21 cellular contexts compared by ENCODE assay signal in genomic region chr3:139764069-139764905, GRCh38.
DNase-seq lines count a peak whose midpoint lies in the region; ATAC-seq, FAIRE-seq and TF ChIP-seq lines count a peak whose summit lies in the region.
"Had no signal": no experiment of that assay in that cellular context is flagged by ENCODE, and none has a peak within 500 bp of the region (broad histone marks: within the 10 kb centered on the region; RNA-seq: fewer than 3 reads in every experiment).

No MANE protein-coding gene starts in this region.

- no peaks in the 10 kb centered on the region for H4K20me1 ChIP-seq in smooth muscle cell (ENCODE audit: low read depth)

- H3K4me3 Mint-ChIP-seq in activated CD8-positive, alpha-beta T cell treated with anti-CD3 and anti-CD28 coated beads for 36 hours = no peak overlapping the region
- H3K4me3 Mint-ChIP-seq in activated CD8-positive, alpha-beta T cell treated with anti-CD3 and anti-CD28 coated beads, Interleukin-2, amount 10 ng/mL, durations not matched to agents 7 days and 5 days = no peak overlapping the region
- no peak overlapping the region for H3K4me3 Mint-ChIP-seq in effector memory CD8-positive, alpha-beta T cell
- H3K4me3 Mint-ChIP-seq: activated naive CD4-positive, alpha-beta T cell treated with anti-CD3 and anti-CD28 coated beads, Interleukin-2, amount 10 ng/mL, durations not matched to agents 7 days and 5 days; brain; memory B cell; nephron progenitor cell; stimulated activated memory B cell treated with anti-CD40 and anti-IgM and Interleukin-4, amounts not matched to agents 10 μg/mL and 1 μg/mL and 100 μg/mL, for 72 hours had no signal

- TF ChIP-seq CTCF in activated CD8-positive, alpha-beta T cell treated with anti-CD3 and anti-CD28 coated beads for 36 hours (IDR thresholded peaks at IDR 0.05) = no peak
- no peak for TF ChIP-seq CTCF in smooth muscle cell (IDR thresholded peaks at IDR 0.05; ENCODE audit: borderline replicate concordance, insufficient read depth, poor library complexity, severe bottlenecking)
- no peak for TF ChIP-seq CTCF in D721Med (IDR thresholded peaks at IDR 0.05; ENCODE audit: insufficient read depth, missing control alignments)
- no peak for TF ChIP-seq CTCF in psoas muscle (IDR thresholded peaks at IDR 0.05)

- intact Hi-C loops in activated CD8-positive, alpha-beta T cell treated with anti-CD3 and anti-CD28 coated beads for 36 hours (cut with micrococcal nuclease) = no loop called here
- intact Hi-C loops in left ventricle myocardium superior (cut with micrococcal nuclease) (no loop called here), psoas muscle (cut with DNase I) (no loop called here)

- H3K4me1 ChIP-seq in adipocyte (ENCODE audit: control insufficient read depth, insufficient read depth, low read length) (peaks cover 33% of the 10 kb centered on the region), smooth muscle cell (ENCODE audit: low read depth) (no peaks in the 10 kb centered on the region), psoas muscle (no peaks in the 10 kb centered on the region)
- H3K4me1 ChIP-seq: A549, thyroid gland had no signal

- no peak overlapping the region for H3K27ac Mint-ChIP-seq in activated CD8-positive, alpha-beta T cell treated with anti-CD3 and anti-CD28 coated beads for 36 hours
- H3K27ac Mint-ChIP-seq in activated CD8-positive, alpha-beta T cell treated with anti-CD3 and anti-CD28 coated beads, Interleukin-2, amount 10 ng/mL, durations not matched to agents 7 days and 5 days = no peak overlapping the region
- no peak overlapping the region for H3K27ac Mint-ChIP-seq in effector memory CD8-positive, alpha-beta T cell
- H3K27ac Mint-ChIP-seq: activated naive CD4-positive, alpha-beta T cell treated with anti-CD3 and anti-CD28 coated beads, Interleukin-2, amount 10 ng/mL, durations not matched to agents 7 days and 5 days; brain; memory B cell; nephron progenitor cell; stimulated activated memory B cell treated with anti-CD40 and anti-IgM and Interleukin-4, amounts not matched to agents 10 μg/mL and 1 μg/mL and 100 μg/mL, for 72 hours had no signal

- H2AFZ ChIP-seq in smooth muscle cell (ENCODE audit: low read depth) = no peak overlapping the region

- H3K4me1 Mint-ChIP-seq in activated CD8-positive, alpha-beta T cell treated with anti-CD3 and anti-CD28 coated beads for 36 hours (ENCODE audit: low read depth) = peaks cover 8% of the 10 kb centered on the region
- no peaks in the 10 kb centered on the region for H3K4me1 Mint-ChIP-seq in activated CD8-positive, alpha-beta T cell treated with anti-CD3 and anti-CD28 coated beads, Interleukin-2, amount 10 ng/mL, durations not matched to agents 7 days and 5 days (ENCODE audit: low read depth)
- no peaks in the 10 kb centered on the region for H3K4me1 Mint-ChIP-seq in effector memory CD8-positive, alpha-beta T cell (ENCODE audit: low read depth in 2 of 2)
- H3K4me1 Mint-ChIP-seq: activated naive CD4-positive, alpha-beta T cell treated with anti-CD3 and anti-CD28 coated beads, Interleukin-2, amount 10 ng/mL, durations not matched to agents 7 days and 5 days; brain; stimulated activated memory B cell treated with anti-CD40 and anti-IgM and Interleukin-4, amounts not matched to agents 10 μg/mL and 1 μg/mL and 100 μg/mL, for 72 hours had no signal

- H3K4me3 ChIP-seq in adipocyte (ENCODE audit: low read length) = no peak overlapping the region
- no peak overlapping the region for H3K4me3 ChIP-seq in smooth muscle cell
- H3K4me3 ChIP-seq in psoas muscle = no peak overlapping the region
- H3K4me3 ChIP-seq: A549, thyroid gland had no signal

- FAIRE-seq in D721Med (lab: Jason Lieb, UNC) = no peak
- FAIRE-seq: A549, islet of Langerhans had no signal

- no peak overlapping the region for H3K9ac ChIP-seq in adipocyte (ENCODE audit: low read length)
- H3K9ac ChIP-seq in smooth muscle cell (ENCODE audit: low read depth) = no peak overlapping the region

- H3K4me2 ChIP-seq in smooth muscle cell = peak overlapping the region; percentile 2
- H3K4me2 ChIP-seq: A549 had no signal

- H3K36me3 ChIP-seq in adipocyte (ENCODE audit: control insufficient read depth, insufficient read depth, low read length, severe bottlenecking) = no peaks in the 10 kb centered on the region
- H3K36me3 ChIP-seq in smooth muscle cell (ENCODE audit: low read depth) = no peaks in the 10 kb centered on the region
- H3K36me3 ChIP-seq in psoas muscle (ENCODE audit: insufficient read depth in 1 of 2, low read depth in 1 of 2) = no peaks in the 10 kb centered on the region
- H3K36me3 ChIP-seq: thyroid gland had no signal

- POLR2A ChIA-PET in activated CD8-positive, alpha-beta T cell treated with anti-CD3 and anti-CD28 coated beads for 36 hours (lab: Charles Lee) = no interaction called here
- POLR2A ChIA-PET in activated CD8-positive, alpha-beta T cell treated with anti-CD3 and anti-CD28 coated beads, Interleukin-2, amount 10 ng/mL, durations not matched to agents 7 days and 5 days (lab: Charles Lee) = no interaction called here

- WGBS in smooth muscle cell (ENCODE audit: low lambda C conversion rate) = 59% methylated on average over 7 of the region's 7 CpGs
- WGBS in psoas muscle, 3 donors = 41 to 48% (median 42%) methylated on average over 7 of the region's 7 CpGs

- H3K27ac ChIP-seq in smooth muscle cell (ENCODE audit: low read depth) (peak overlapping the region; percentile 9), psoas muscle (no peak overlapping the region)
- H3K27ac ChIP-seq: A549, thyroid gland had no signal

- ATAC-seq in activated CD8-positive, alpha-beta T cell treated with anti-CD3 and anti-CD28 coated beads for 36 hours = peak; percentile 39
- no peak for ATAC-seq in activated CD8-positive, alpha-beta T cell treated with anti-CD3 and anti-CD28 coated beads, Interleukin-2, amount 10 ng/mL, durations not matched to agents 7 days and 5 days
- ATAC-seq in left ventricle myocardium superior (peak; percentile 92), psoas muscle (no peak)
- no peak for ATAC-seq in effector memory CD8-positive, alpha-beta T cell (replicated peaks)
- ATAC-seq: A549; stimulated activated memory B cell treated with anti-CD40 and anti-IgM and Interleukin-4, amounts not matched to agents 10 μg/mL and 1 μg/mL and 100 μg/mL, for 72 hours had no signal

- peaks cover 11% of the 10 kb centered on the region for H3K27me3 ChIP-seq in adipocyte (replicated peaks; ENCODE audit: control insufficient read depth, insufficient read depth, low read length)
- no peaks in the 10 kb centered on the region for H3K27me3 ChIP-seq in smooth muscle cell (ENCODE audit: low read depth)
- H3K27me3 ChIP-seq in psoas muscle (ENCODE audit: insufficient read depth in 3 of 3, low read length in 2 of 3) = no peaks in the 10 kb centered on the region
- H3K27me3 ChIP-seq: thyroid gland had no signal

- H3K79me2 ChIP-seq in smooth muscle cell (ENCODE audit: low read depth) = no peaks in the 10 kb centered on the region

- H3K27me3 Mint-ChIP-seq in activated CD8-positive, alpha-beta T cell treated with anti-CD3 and anti-CD28 coated beads for 36 hours = no peaks in the 10 kb centered on the region
- H3K27me3 Mint-ChIP-seq in activated CD8-positive, alpha-beta T cell treated with anti-CD3 and anti-CD28 coated beads, Interleukin-2, amount 10 ng/mL, durations not matched to agents 7 days and 5 days (ENCODE audit: low read depth) = no peaks in the 10 kb centered on the region
- H3K27me3 Mint-ChIP-seq in effector memory CD8-positive, alpha-beta T cell = no peaks in the 10 kb centered on the region
- H3K27me3 Mint-ChIP-seq: activated naive CD4-positive, alpha-beta T cell treated with anti-CD3 and anti-CD28 coated beads, Interleukin-2, amount 10 ng/mL, durations not matched to agents 7 days and 5 days; memory B cell; stimulated activated memory B cell treated with anti-CD40 and anti-IgM and Interleukin-4, amounts not matched to agents 10 μg/mL and 1 μg/mL and 100 μg/mL, for 72 hours had no signal

- H3K9me3 Mint-ChIP-seq in activated CD8-positive, alpha-beta T cell treated with anti-CD3 and anti-CD28 coated beads for 36 hours = no peaks in the 10 kb centered on the region
- no peaks in the 10 kb centered on the region for H3K9me3 Mint-ChIP-seq in activated CD8-positive, alpha-beta T cell treated with anti-CD3 and anti-CD28 coated beads, Interleukin-2, amount 10 ng/mL, durations not matched to agents 7 days and 5 days (ENCODE audit: insufficient read depth)
- H3K9me3 Mint-ChIP-seq in effector memory CD8-positive, alpha-beta T cell = no peaks in the 10 kb centered on the region
- H3K9me3 Mint-ChIP-seq: activated naive CD4-positive, alpha-beta T cell treated with anti-CD3 and anti-CD28 coated beads, Interleukin-2, amount 10 ng/mL, durations not matched to agents 7 days and 5 days; brain; memory B cell; nephron progenitor cell; stimulated activated memory B cell treated with anti-CD40 and anti-IgM and Interleukin-4, amounts not matched to agents 10 μg/mL and 1 μg/mL and 100 μg/mL, for 72 hours had no signal

- CTCF ChIA-PET in activated CD8-positive, alpha-beta T cell treated with anti-CD3 and anti-CD28 coated beads for 36 hours (lab: Charles Lee) = no interaction called here
- CTCF ChIA-PET in activated CD8-positive, alpha-beta T cell treated with anti-CD3 and anti-CD28 coated beads, Interleukin-2, amount 10 ng/mL, durations not matched to agents 7 days and 5 days (lab: Charles Lee) = no interaction called here

- DNase-seq in activated CD8-positive, alpha-beta T cell treated with anti-CD3 and anti-CD28 coated beads for 36 hours = peak; percentile 19
- DNase-seq in activated CD8-positive, alpha-beta T cell treated with anti-CD3 and anti-CD28 coated beads, Interleukin-2, amount 10 ng/mL, durations not matched to agents 7 days and 5 days = no peak
- peak; percentile 19 for DNase-seq in adipocyte (ENCODE audit: low read depth)
- peak; percentile 28 for DNase-seq in left ventricle myocardium superior
- DNase-seq in smooth muscle cell (lab: John Stamatoyannopoulos, UW; ENCODE audit: unreplicated experiment) = no peak
- no peak for DNase-seq in D721Med (ENCODE audit: insufficient read length, low spot score)
- DNase-seq in psoas muscle = no peak
- no peak for DNase-seq in effector memory CD8-positive, alpha-beta T cell
- DNase-seq: activated CD4-positive, alpha-beta T cell treated with anti-CD3 and anti-CD28 coated beads, Interleukin-2, amount 50 U/mL, for 1 hour; activated naive CD4-positive, alpha-beta T cell treated with anti-CD3 and anti-CD28 coated beads, Interleukin-2, amount 10 ng/mL, durations not matched to agents 7 days and 5 days; C1 segment of cervical spinal cord; DMS 273 treated with DMSO at 0.1 percent for 48 hours; head of caudate nucleus; NCI-H1694 treated with DMSO at 0.1 percent for 48 hours; nephron progenitor cell; thyroid gland had no signal

- H3K9me3 ChIP-seq in adipocyte (ENCODE audit: control insufficient read depth, low read length) (no peaks in the 10 kb centered on the region), smooth muscle cell (replicated peaks; ENCODE audit: low read depth) (no peaks in the 10 kb centered on the region), psoas muscle (no peaks in the 10 kb centered on the region)
- H3K9me3 ChIP-seq: A549, thyroid gland had no signal

- no peaks in the 10 kb centered on the region for H3K36me3 Mint-ChIP-seq in activated CD8-positive, alpha-beta T cell treated with anti-CD3 and anti-CD28 coated beads for 36 hours (ENCODE audit: low read depth)
- no peaks in the 10 kb centered on the region for H3K36me3 Mint-ChIP-seq in activated CD8-positive, alpha-beta T cell treated with anti-CD3 and anti-CD28 coated beads, Interleukin-2, amount 10 ng/mL, durations not matched to agents 7 days and 5 days (ENCODE audit: low read depth)
- H3K36me3 Mint-ChIP-seq in effector memory CD8-positive, alpha-beta T cell (ENCODE audit: insufficient read depth) = no peaks in the 10 kb centered on the region
- H3K36me3 Mint-ChIP-seq: activated naive CD4-positive, alpha-beta T cell treated with anti-CD3 and anti-CD28 coated beads, Interleukin-2, amount 10 ng/mL, durations not matched to agents 7 days and 5 days; brain; memory B cell; stimulated activated memory B cell treated with anti-CD40 and anti-IgM and Interleukin-4, amounts not matched to agents 10 μg/mL and 1 μg/mL and 100 μg/mL, for 72 hours had no signal

- H3F3A ChIP-seq in smooth muscle cell (ENCODE audit: low read depth) = no peaks in the 10 kb centered on the region

Comparison
In these comparisons a context has a peak if more than half of its experiments do, and no peak if none do; other contexts are left out.
1. ATAC-seq: peak in activated CD8-positive, alpha-beta T cell treated with anti-CD3 and anti-CD28 coated beads for 36 hours (single experiment) and left ventricle myocardium superior (single experiment); none in activated CD8-positive, alpha-beta T cell treated with anti-CD3 and anti-CD28 coated beads, Interleukin-2, amount 10 ng/mL, durations not matched to agents 7 days and 5 days (single experiment), psoas muscle (0 of 4) and effector memory CD8-positive, alpha-beta T cell (single experiment).
2. DNase-seq: peak in activated CD8-positive, alpha-beta T cell treated with anti-CD3 and anti-CD28 coated beads for 36 hours (single experiment), adipocyte (single experiment) and left ventricle myocardium superior (single experiment); none in activated CD8-positive, alpha-beta T cell treated with anti-CD3 and anti-CD28 coated beads, Interleukin-2, amount 10 ng/mL, durations not matched to agents 7 days and 5 days (single experiment), smooth muscle cell (single experiment), D721Med (single experiment), psoas muscle (0 of 2) and effector memory CD8-positive, alpha-beta T cell (0 of 3).